Comparison of ENCODE assay signal across 8 cellular contexts in genomic region chr15:40338041-40338657, GRCh38.
A peak's percentile ranks its signal among the peaks of the same experiment; 100 is the strongest.
DNase-seq lines count a peak whose midpoint lies in the region; ATAC-seq lines count a peak whose summit lies in the region.

No MANE protein-coding gene starts in this region.

- no peaks in the 10 kb centered on the region for H3K36me3 ChIP-seq in HAP-1 (replicated peaks)

- H3K27ac ChIP-seq in cingulate gyrus (ENCODE audit: low read depth, low read length) = peak overlapping the region; percentile 82

- in situ Hi-C loops in HAP-1 (cut with MboI; ENCODE audit: low sequenced_read_pairs) = no loop called here

- no peak for ATAC-seq in HG03097 (IDR thresholded peaks at IDR 0.05; ENCODE audit: low FRiP score, unreplicated experiment)

- peaks cover 15% of the 10 kb centered on the region for H3K4me1 ChIP-seq in HAP-1

- H3K9me3 ChIP-seq in HAP-1 = no peaks in the 10 kb centered on the region

- no peak overlapping the region for H3K4me3 ChIP-seq in HAP-1

- no peaks in the 10 kb centered on the region for H3K27me3 ChIP-seq in HAP-1 (ENCODE audit: low read depth)

- peak; percentile 75 for DNase-seq in COLO668 (lab: John Stamatoyannopoulos, UW; ENCODE audit: unreplicated experiment)
- peak; percentile 86 to 94 for DNase-seq in HAP-1 (ENCODE audit: low spot score in 2 of 2)
- peak; percentile 24 for DNase-seq in NCI-H345 treated with DMSO at 0.1 percent for 48 hours (lab: John Stamatoyannopoulos, UW; ENCODE audit: unreplicated experiment)
- DNase-seq in activated CD4-positive, alpha-beta T cell treated with anti-CD3 and anti-CD28 coated beads for 48 hours = peak; percentile 89
- DNase-seq in medulla oblongata (ENCODE audit: extremely low spot score) = peak; percentile 69
- peak; percentile 52 for DNase-seq in stimulated activated CD8-positive, alpha-beta memory T cell treated with anti-CD3 and anti-CD28 coated beads, Interleukin-12 subunit alpha, Interleukin-12 subunit beta, amount 100 ng/mL, for 24 hours (ENCODE audit: extremely low read depth)

Comparison
In these comparisons a context has a peak if more than half of its experiments do, and no peak if none do; other contexts are left out.
1. DNase-seq: peak in every context shown above with its lines; median percentile 90 in HAP-1; 89 in activated CD4-positive, alpha-beta T cell treated with anti-CD3 and anti-CD28 coated beads for 48 hours; 75 in COLO668; 69 in medulla oblongata; 52 in stimulated activated CD8-positive, alpha-beta memory T cell treated with anti-CD3 and anti-CD28 coated beads, Interleukin-12 subunit alpha, Interleukin-12 subunit beta, amount 100 ng/mL, for 24 hours; 24 in NCI-H345 treated with DMSO at 0.1 percent for 48 hours.